Comparison of ENCODE assay signal across 8 cellular contexts in the genomic region with DNA sequence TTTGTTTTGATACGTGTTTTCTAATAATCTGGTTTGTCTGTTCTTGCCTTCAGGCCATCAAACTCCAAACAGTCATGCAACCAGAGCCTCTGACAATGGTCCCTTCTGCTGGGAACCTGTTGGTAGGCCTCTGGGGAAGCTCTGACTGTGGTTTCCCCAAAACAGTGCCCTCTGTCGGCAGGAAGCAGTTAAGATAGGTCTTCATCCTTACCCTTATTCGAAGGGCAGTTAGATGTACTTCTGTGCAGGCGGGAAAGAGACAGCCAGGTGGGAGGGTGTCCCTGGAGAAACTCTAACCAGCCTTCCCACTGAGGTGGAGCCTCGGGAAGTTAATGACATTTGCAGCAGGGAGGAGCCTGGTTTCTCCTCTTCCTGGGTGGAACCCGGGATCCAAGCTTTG.
DNase-seq lines count a peak whose midpoint lies in the region; TF ChIP-seq lines count a peak whose summit lies in the region.

No MANE protein-coding gene starts in this region.

- H3K4me1 ChIP-seq in NT2/D1 (ENCODE audit: insufficient read depth, insufficient read length) (no peaks in the 10 kb centered on the region), prostate gland (replicated peaks) (no peaks in the 10 kb centered on the region), ovary (ENCODE audit: insufficient read depth) (no peaks in the 10 kb centered on the region)

- H3K9me3 ChIP-seq in NT2/D1 (ENCODE audit: insufficient read depth, low read length) = peaks cover 33% of the 10 kb centered on the region
- H3K9me3 ChIP-seq in prostate gland = peaks cover 11% of the 10 kb centered on the region
- H3K9me3 ChIP-seq in ovary = peaks cover 0 to 11% of the 10 kb centered on the region in 2 donors

- no peak for TF ChIP-seq EP300 in ovary (IDR thresholded peaks at IDR 0.05)

- intact Hi-C loops in prostate gland (cut with DNase I) (no loop called here), ovary (cut with DNase I) (no loop called here)

- H3K27me3 ChIP-seq in NT2/D1 (ENCODE audit: insufficient read depth, insufficient read length) (no peaks in the 10 kb centered on the region), prostate gland (replicated peaks; ENCODE audit: insufficient read depth) (no peaks in the 10 kb centered on the region), ovary (no peaks in the 10 kb centered on the region)

- peak; percentile 54 for DNase-seq in NCI-H82 (lab: John Stamatoyannopoulos, UW)
- no peak for DNase-seq in NCI-H82 treated with DMSO at 0.1 percent for 48 hours (lab: John Stamatoyannopoulos, UW; ENCODE audit: unreplicated experiment)
- peak; percentile 13 for DNase-seq in H4 (ENCODE audit: low spot score)
- DNase-seq in NT2/D1 (ENCODE audit: low read depth, low spot score) = peak; percentile 43
- DNase-seq in hepatic stellate cell (ENCODE audit: low spot score) = peak; percentile 1
- no peak for DNase-seq in NCI-H2196 (lab: John Stamatoyannopoulos, UW; ENCODE audit: unreplicated experiment)
- DNase-seq in prostate gland (ENCODE audit: low spot score) = no peak
- no peak for DNase-seq in ovary

- TF ChIP-seq CTCF in prostate gland (IDR thresholded peaks at IDR 0.05) (no peak), ovary (IDR thresholded peaks at IDR 0.05) (no peak)

- no peak overlapping the region for H3K4me3 ChIP-seq in NT2/D1 (ENCODE audit: insufficient read length, low read depth)
- no peak overlapping the region for H3K4me3 ChIP-seq in prostate gland
- H3K4me3 ChIP-seq in ovary = no peak overlapping the region

- no peaks in the 10 kb centered on the region for H3K36me3 ChIP-seq in NT2/D1 (ENCODE audit: insufficient read depth, insufficient read length, low read length)
- no peaks in the 10 kb centered on the region for H3K36me3 ChIP-seq in prostate gland
- H3K36me3 ChIP-seq in ovary = no peaks in the 10 kb centered on the region

- H3K9ac ChIP-seq in NT2/D1 (ENCODE audit: insufficient read length, low read depth) = no peak overlapping the region

- WGBS in prostate gland = 54% methylated on average over 6 of the region's 6 CpGs
- WGBS in ovary, 3 donors = 57 to 62% (median 58%) methylated on average over 6 of the region's 6 CpGs

- H3K27ac ChIP-seq in prostate gland (no peak overlapping the region), ovary (no peak overlapping the region)

- TF ChIP-seq POLR2A in prostate gland (IDR thresholded peaks at IDR 0.05) (no peak), ovary (IDR thresholded peaks at IDR 0.05) (no peak)

Comparison
In these comparisons a context has a peak if more than half of its experiments do, and no peak if none do; other contexts are left out.
1. DNase-seq: peak in NCI-H82 (single experiment), H4 (single experiment), NT2/D1 (single experiment) and hepatic stellate cell (single experiment); none in NCI-H82 treated with DMSO at 0.1 percent for 48 hours (single experiment), NCI-H2196 (single experiment), prostate gland (single experiment) and ovary (0 of 5).